Comparison of ENCODE assay signal across 11 cellular contexts in genomic region chr7:156217803-156218202, GRCh38.
"Had no signal": no experiment of that assay in that cellular context is flagged by ENCODE, and none has a peak within 500 bp of the region (broad histone marks: within the 10 kb centered on the region; RNA-seq: fewer than 3 reads in every experiment).

No MANE protein-coding gene starts in this region.

- FAIRE-seq: H1, H54 had no signal

- ATAC-seq: GM23338, HCT116 had no signal

- H3K9ac ChIP-seq: GM23248 had no signal

- H3K36me3 ChIP-seq: HAP-1 had no signal

- H3K4me3 ChIP-seq: GM23248, GM23338, HAP-1 had no signal

- H3K4me2 ChIP-seq: GM23338 had no signal

- DNase-seq: GM23248, GOT3, H7, H9, HCEC 1CT, HFFc6 had no signal

- H2AFZ ChIP-seq: GM23248, GM23338 had no signal

- H3K4me1 ChIP-seq: HAP-1 had no signal

- H3K27ac ChIP-seq: GM23248 had no signal

- H3K9me3 ChIP-seq: HAP-1 had no signal
